Comparison of ENCODE assay signal across 1 cellular context in the genomic region with DNA sequence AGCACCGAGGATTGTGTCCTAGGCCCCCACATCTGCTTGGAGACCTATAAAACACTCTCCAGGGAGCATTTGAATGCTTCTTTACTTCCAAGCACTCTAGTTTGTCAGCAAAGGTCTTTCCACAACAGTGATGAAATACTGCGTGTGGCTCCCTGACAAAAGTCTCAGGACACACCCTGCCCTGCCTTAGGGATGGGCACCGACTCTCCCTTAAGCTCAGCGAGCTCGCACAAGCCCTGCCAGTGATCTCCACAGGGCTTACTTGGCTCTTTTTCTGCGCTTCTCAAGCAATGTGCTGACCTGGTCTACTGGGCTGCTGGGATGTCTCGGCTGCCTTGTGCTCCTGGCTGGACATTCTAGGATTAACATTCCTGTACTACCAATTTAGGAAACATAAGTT.
TF ChIP-seq lines count a peak whose summit lies in the region.

No MANE protein-coding gene starts in this region.

TF ChIP-seq in HEK293, 187 proteins besides CTCF, POLR2A, EP300 and RAD21 (continued from another document):
- TF ChIP-seq ZNF571 (tag by site-specific recombination; IDR thresholded peaks at IDR 0.05) (no peak), ZEB2 (tag by site-specific recombination; IDR thresholded peaks at IDR 0.05) (no peak), ZFHX2 (tag by site-specific recombination; conservative IDR thresholded peaks at IDR 0.05) (no peak), ZNF341 (tag by site-specific recombination; IDR thresholded peaks at IDR 0.05; ENCODE audit: low read depth) (no peak), KLF1 (tag by site-specific recombination; IDR thresholded peaks at IDR 0.05) (peak; percentile 88), ZBTB48 (tag by site-specific recombination; IDR thresholded peaks at IDR 0.05) (peak; percentile 54; the same call in 1 of the 2 replicates), GFI1B (tag by site-specific recombination; IDR thresholded peaks at IDR 0.05) (no peak), ZBTB8A (tag by site-specific recombination; IDR thresholded peaks at IDR 0.05) (no peak)
- TF ChIP-seq, protein P1, sequence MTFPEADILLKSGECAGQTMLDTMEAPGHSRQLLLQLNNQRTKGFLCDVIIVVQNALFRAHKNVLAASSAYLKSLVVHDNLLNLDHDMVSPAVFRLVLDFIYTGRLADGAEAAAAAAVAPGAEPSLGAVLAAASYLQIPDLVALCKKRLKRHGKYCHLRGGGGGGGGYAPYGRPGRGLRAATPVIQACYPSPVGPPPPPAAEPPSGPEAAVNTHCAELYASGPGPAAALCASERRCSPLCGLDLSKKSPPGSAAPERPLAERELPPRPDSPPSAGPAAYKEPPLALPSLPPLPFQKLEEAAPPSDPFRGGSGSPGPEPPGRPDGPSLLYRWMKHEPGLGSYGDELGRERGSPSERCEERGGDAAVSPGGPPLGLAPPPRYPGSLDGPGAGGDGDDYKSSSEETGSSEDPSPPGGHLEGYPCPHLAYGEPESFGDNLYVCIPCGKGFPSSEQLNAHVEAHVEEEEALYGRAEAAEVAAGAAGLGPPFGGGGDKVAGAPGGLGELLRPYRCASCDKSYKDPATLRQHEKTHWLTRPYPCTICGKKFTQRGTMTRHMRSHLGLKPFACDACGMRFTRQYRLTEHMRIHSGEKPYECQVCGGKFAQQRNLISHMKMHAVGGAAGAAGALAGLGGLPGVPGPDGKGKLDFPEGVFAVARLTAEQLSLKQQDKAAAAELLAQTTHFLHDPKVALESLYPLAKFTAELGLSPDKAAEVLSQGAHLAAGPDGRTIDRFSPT (tag by site-specific recombination; IDR thresholded peaks at IDR 0.05), result no peak
